9 cellular contexts compared by ENCODE assay signal in the genomic region with DNA sequence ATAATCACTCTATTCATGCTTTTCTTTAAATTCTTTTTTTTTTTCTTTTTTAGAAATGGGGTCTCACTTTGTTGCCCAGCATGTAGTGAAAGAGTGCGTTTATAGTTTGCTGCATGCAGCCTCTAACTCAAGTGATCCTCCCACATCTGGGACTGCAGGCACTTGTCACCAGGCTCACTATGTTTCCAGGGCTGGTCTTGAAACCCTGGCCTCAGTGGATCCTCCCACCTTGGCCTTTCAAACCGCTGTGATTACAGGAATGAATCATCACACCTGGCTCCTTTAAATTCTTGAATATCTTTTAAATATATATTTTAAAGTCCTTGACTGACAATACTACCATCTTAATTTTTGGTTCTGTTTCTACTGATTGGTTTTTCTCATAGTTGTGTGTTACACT.
"Had no signal": no experiment of that assay in that cellular context is flagged by ENCODE, and none has a peak within 500 bp of the region (broad histone marks: within the 10 kb centered on the region; RNA-seq: fewer than 3 reads in every experiment).

No MANE protein-coding gene starts in this region.

- H3K4me2 ChIP-seq: GM23338 had no signal

- FAIRE-seq: H1, H54, HepG2 had no signal

- H3K27ac Mint-ChIP-seq: GM23338, H9, IgD-negative memory B cell had no signal

- H2AFZ ChIP-seq: GM23338 had no signal

- H3K36me3 Mint-ChIP-seq: IgD-negative memory B cell had no signal

- H3K4me3 Mint-ChIP-seq: GM23338, H9, IgD-negative memory B cell had no signal

- H3K27ac ChIP-seq: HL-60 had no signal

- ATAC-seq: GM23338, HepG2 had no signal

- DNase-seq: H9, HCEC 1CT, KG1 had no signal

- H3K27me3 Mint-ChIP-seq: IgD-negative memory B cell had no signal

- H3K4me3 ChIP-seq: GM23338 had no signal

- H3K9me3 Mint-ChIP-seq: GM23338, H9 had no signal

- H3K4me1 Mint-ChIP-seq: GM23338, H9, IgD-negative memory B cell had no signal
